Comparison of ENCODE assay signal across 8 cellular contexts in genomic region chr6:87731818-87732661, GRCh38.
DNase-seq lines count a peak whose midpoint lies in the region; ATAC-seq and TF ChIP-seq lines count a peak whose summit lies in the region.

No MANE protein-coding gene starts in this region.

- DNase-seq in AG04449 (ENCODE audit: low read depth, low spot score) (peak; percentile 55), NCI-H2171 (lab: John Stamatoyannopoulos, UW) (peak; percentile 87), fibroblast of gingiva (ENCODE audit: low read depth) (peak; percentile 98), NCI-H82 treated with DMSO at 0.1 percent for 48 hours (lab: John Stamatoyannopoulos, UW; ENCODE audit: unreplicated experiment) (no peak)
- peak; percentile 14 to 21 for DNase-seq in activated CD4-positive, alpha-beta T cell treated with anti-CD3 and anti-CD28 coated beads for 4 hours

- H3K36me3 ChIP-seq in neutrophil = no peaks in the 10 kb centered on the region

- no peak for TF ChIP-seq CTCF in AG04449 (IDR thresholded peaks at IDR 0.05; ENCODE audit: insufficient read depth, low read length, missing control alignments)
- TF ChIP-seq CTCF in neutrophil (IDR thresholded peaks at IDR 0.05) = no peak

- POLR2A ChIA-PET in AG04449 (lab: Yijun Ruan, JAX) = interaction anchor here (0.5 kb wide), 1 partner anchor 23 kb away, joined by 3 read pairs; no protein-coding TSS in a partner anchor

- peaks cover 60 to 67% of the 10 kb centered on the region in 2 experiments for H3K4me1 ChIP-seq in neutrophil (ENCODE audit: control insufficient read depth in 1 of 2, insufficient read depth in 1 of 2, low read depth in 1 of 2, low read length in 1 of 2)

- CTCF ChIA-PET in AG04449 (lab: Yijun Ruan, JAX) = no interaction called here

- ATAC-seq in GM18508 (IDR thresholded peaks at IDR 0.05; ENCODE audit: insufficient read depth, unreplicated experiment) (peak; percentile 78), HG03045 (IDR thresholded peaks at IDR 0.05; ENCODE audit: unreplicated experiment) (peak; percentile 75)

- H3K27me3 ChIP-seq in neutrophil = no peaks in the 10 kb centered on the region

- H3K27ac ChIP-seq in neutrophil = peak overlapping the region; percentile 95

- no peaks in the 10 kb centered on the region for H3K9me3 ChIP-seq in neutrophil

- H3K4me3 ChIP-seq in AG04449 (ENCODE audit: low read depth, low read length) (no peak overlapping the region), neutrophil (ENCODE audit: low read depth in 1 of 2, low read length in 1 of 2) (peak overlapping the region; percentile 53 to 57)
